15 cellular contexts compared by ENCODE assay signal in the genomic region with DNA sequence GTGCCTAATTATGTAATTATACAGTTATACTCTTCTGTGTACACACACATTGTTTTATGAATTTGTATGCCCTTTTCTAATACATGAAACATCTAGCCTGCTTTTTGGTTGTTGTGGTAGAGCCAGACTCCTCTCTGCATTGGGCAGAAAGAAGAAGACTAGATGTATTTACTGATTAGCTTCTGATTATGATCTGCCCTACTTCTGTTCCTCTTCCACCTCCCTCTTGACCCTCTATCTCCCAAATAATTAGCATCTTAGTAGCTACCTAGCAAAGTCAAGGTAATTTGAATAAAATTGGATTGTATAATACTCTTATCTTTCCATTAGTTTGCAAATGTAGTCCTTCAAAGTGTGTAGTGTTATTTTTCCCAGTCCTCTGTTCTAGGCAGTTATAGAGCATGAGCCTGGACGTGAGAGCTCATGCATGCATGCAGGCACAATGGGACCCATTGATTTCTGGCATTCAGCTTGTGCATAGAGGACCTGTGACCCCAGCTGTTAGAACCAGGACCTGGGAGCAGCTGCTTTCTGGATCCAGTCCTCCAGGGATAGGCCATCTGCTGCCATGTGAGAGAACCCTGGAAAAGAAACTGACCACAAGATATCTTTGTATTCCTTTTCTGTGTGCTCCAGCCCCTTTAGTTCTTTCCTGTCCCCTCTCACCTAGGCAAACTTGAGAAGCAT.
A peak's percentile ranks its signal among the peaks of the same experiment; 100 is the strongest.
DNase-seq lines count a peak whose midpoint lies in the region; ATAC-seq and TF ChIP-seq lines count a peak whose summit lies in the region.
"Had no signal": no experiment of that assay in that cellular context is flagged by ENCODE, and none has a peak within 500 bp of the region (broad histone marks: within the 10 kb centered on the region; RNA-seq: fewer than 3 reads in every experiment).

No MANE protein-coding gene starts in this region.

- H3K79me2 ChIP-seq in DND-41 (ENCODE audit: insufficient read depth, low read length) = no peaks in the 10 kb centered on the region

- H3K4me1 ChIP-seq in DND-41 (ENCODE audit: insufficient read depth, low read length) (no peaks in the 10 kb centered on the region), neutrophil (ENCODE audit: control insufficient read depth in 1 of 2, insufficient read depth in 1 of 2, low read depth in 1 of 2, low read length in 1 of 2) (peaks cover 31 to 39% of the 10 kb centered on the region in 2 experiments)

- H3K27me3 ChIP-seq in DND-41 (ENCODE audit: insufficient read depth, low read length, poor library complexity) = no peaks in the 10 kb centered on the region
- H3K27me3 ChIP-seq in neutrophil = no peaks in the 10 kb centered on the region
- H3K27me3 ChIP-seq: colonic mucosa, ovary, stomach had no signal

- ATAC-seq in DND-41 (ENCODE audit: insufficient read depth, low read depth) = peak; percentile 27; the same call in 1 of the 3 replicates
- no peak for ATAC-seq in HG02642 (IDR thresholded peaks at IDR 0.05; ENCODE audit: poor library complexity, unreplicated experiment)
- no peak for ATAC-seq in GM21825 (IDR thresholded peaks at IDR 0.05; ENCODE audit: unreplicated experiment)
- ATAC-seq: activated naive CD4-positive, alpha-beta T cell treated with anti-CD3 and anti-CD28 coated beads, Interleukin-2, amount 50 U/mL, for 72 hours; HCT116 had no signal

- peaks cover 37 to 51% of the 10 kb centered on the region in 2 donors for H3K36me3 Mint-ChIP-seq in CD14-positive monocyte

- peak overlapping the region in 1 of 7 donors; percentile 50 for H3K27ac Mint-ChIP-seq in CD14-positive monocyte

- H3K9me3 Mint-ChIP-seq in CD14-positive monocyte = peaks cover 0 to 2% (median 0%) of the 10 kb centered on the region in 7 donors
- H3K9me3 Mint-ChIP-seq: activated naive CD4-positive, alpha-beta T cell treated with anti-CD3 and anti-CD28 coated beads, Interleukin-2, amount 50 U/mL, for 72 hours had no signal

- H3K27me3 Mint-ChIP-seq in CD14-positive monocyte (ENCODE audit: low read depth in 3 of 3) = no peaks in the 10 kb centered on the region

- no peak overlapping the region for H3K4me3 ChIP-seq in DND-41 (ENCODE audit: low read depth in 1 of 2, low read length in 2 of 2)
- no peak overlapping the region for H3K4me3 ChIP-seq in neutrophil (ENCODE audit: low read depth in 1 of 2, low read length in 1 of 2)
- H3K4me3 ChIP-seq: colonic mucosa, ovary, stomach had no signal

- H3K4me1 Mint-ChIP-seq in CD14-positive monocyte = peaks cover 50% of the 10 kb centered on the region

- H3K27ac ChIP-seq in DND-41 (ENCODE audit: low read length) (no peak overlapping the region), neutrophil (peak overlapping the region; percentile 16)
- H3K27ac ChIP-seq: colonic mucosa, ovary, stomach had no signal

- TF ChIP-seq CTCF in DND-41 (IDR thresholded peaks at IDR 0.05; ENCODE audit: borderline replicate concordance, extremely low read depth, low read length, poor library complexity, severe bottlenecking) (no peak), neutrophil (IDR thresholded peaks at IDR 0.05) (no peak), CD14-positive monocyte (IDR thresholded peaks at IDR 0.05) (no peak)

- intact Hi-C loops in CD14-positive monocyte (cut with micrococcal nuclease) = no loop called here

- no peak overlapping the region for H3K9ac ChIP-seq in DND-41 (ENCODE audit: low read depth, low read length)

- DNase-seq in NCI-H1105 (lab: John Stamatoyannopoulos, UW) = peak; percentile 35
- no peak for DNase-seq in NCI-H1105 treated with DMSO at 0.1 percent for 48 hours (lab: John Stamatoyannopoulos, UW)
- DNase-seq in DND-41 = no peak
- DNase-seq in amygdala (lab: John Stamatoyannopoulos, UW) = peak in 40 of 56 donors; percentile 14 to 84 (median 54)
- no peak for DNase-seq in CD14-positive monocyte (ENCODE audit: low spot score)
- DNase-seq: 8988T, colonic mucosa, kidney, ovary, stomach had no signal

- peaks cover 7% of the 10 kb centered on the region; the same call in 1 of the 2 replicates for H4K20me1 ChIP-seq in DND-41 (ENCODE audit: insufficient read depth, low read length)

- no peaks in the 10 kb centered on the region for H3K36me3 ChIP-seq in DND-41 (ENCODE audit: insufficient read depth, low read length)
- peaks cover 14% of the 10 kb centered on the region for H3K36me3 ChIP-seq in neutrophil
- H3K36me3 ChIP-seq: colonic mucosa, ovary had no signal

- no peaks in the 10 kb centered on the region for H3K9me3 ChIP-seq in DND-41 (ENCODE audit: insufficient read depth, low read length, severe bottlenecking)
- no peaks in the 10 kb centered on the region for H3K9me3 ChIP-seq in neutrophil
- H3K9me3 ChIP-seq: colonic mucosa, ovary, stomach had no signal

- no peak overlapping the region for H3K4me3 Mint-ChIP-seq in CD14-positive monocyte

- no peak overlapping the region for H3K4me2 ChIP-seq in DND-41 (ENCODE audit: insufficient read depth, low read length)

- H2AFZ ChIP-seq in DND-41 (ENCODE audit: low read depth, low read length) = no peak overlapping the region

Comparison
In these comparisons a context has a peak if more than half of its experiments do, and no peak if none do; other contexts are left out.
1. DNase-seq: peak in NCI-H1105 (single experiment) and amygdala (40 of 56); none in NCI-H1105 treated with DMSO at 0.1 percent for 48 hours (single experiment), DND-41 (single experiment) and CD14-positive monocyte (single experiment).